18 cellular contexts compared by ENCODE assay signal in the genomic region with DNA sequence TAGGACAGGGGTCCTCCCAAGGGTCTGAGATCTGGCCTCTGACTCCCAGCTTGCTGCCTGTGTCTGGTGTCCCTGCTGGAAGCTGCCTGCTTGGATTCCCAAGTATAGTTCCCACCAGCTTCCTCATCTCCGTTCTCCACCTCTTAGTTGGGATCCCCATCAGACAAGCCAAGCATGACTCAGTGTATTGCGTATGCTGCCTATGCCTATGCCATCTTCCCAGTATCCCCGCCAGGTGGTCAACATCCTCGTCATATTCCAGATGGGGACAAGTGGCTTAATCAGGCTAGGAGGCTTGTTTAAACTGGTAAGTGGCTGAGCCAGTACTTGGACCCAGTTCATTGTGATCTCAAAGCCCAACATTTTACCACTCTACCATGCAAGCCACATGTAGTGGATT.
DNase-seq lines count a peak whose midpoint lies in the region; TF ChIP-seq lines count a peak whose summit lies in the region.
"Had no signal": no experiment of that assay in that cellular context is flagged by ENCODE, and none has a peak within 500 bp of the region (broad histone marks: within the 10 kb centered on the region; RNA-seq: fewer than 3 reads in every experiment).

No MANE protein-coding gene starts in this region.

- H3K9me3 Mint-ChIP-seq in chondrocyte (ENCODE audit: low read depth): no peaks in the 10 kb centered on the region

- no peak overlapping the region for H3K27ac Mint-ChIP-seq in chondrocyte (ENCODE audit: unreplicated experiment)
- H3K27ac Mint-ChIP-seq: CD8-positive, alpha-beta memory T cell; T-helper 17 cell had no signal

- no peaks in the 10 kb centered on the region for H3K4me1 Mint-ChIP-seq in chondrocyte (ENCODE audit: low read depth)
- H3K4me1 Mint-ChIP-seq: CD8-positive, alpha-beta memory T cell had no signal

- no peak overlapping the region for H3K4me3 Mint-ChIP-seq in chondrocyte (ENCODE audit: unreplicated experiment)
- H3K4me3 Mint-ChIP-seq: CD8-positive, alpha-beta memory T cell; T-helper 17 cell had no signal

- TF ChIP-seq CTCF in chondrocyte (IDR thresholded peaks at IDR 0.05): no peak

- H3K27me3 Mint-ChIP-seq in chondrocyte (ENCODE audit: low read depth): peaks cover 24% of the 10 kb centered on the region

- DNase-seq in SHP77 (lab: John Stamatoyannopoulos, UW) (peak; percentile 11 to 47), SHP77 treated with DMSO at 0.1 percent for 48 hours (lab: John Stamatoyannopoulos, UW) (no peak), NCI-H446 (lab: John Stamatoyannopoulos, UW) (peak; percentile 98), chondrocyte (ENCODE audit: low spot score) (peak; percentile 22), SW 1271 (lab: John Stamatoyannopoulos, UW) (no peak), HCEC 1CT (no peak), NCI-H128 (lab: John Stamatoyannopoulos, UW; ENCODE audit: unreplicated experiment) (no peak)
- DNase-seq: Calu3, DMS53, EL, Kasumi-1, MM.1S, NCI-H1048, NCI-H1436, NCI-H2081, NCI-H526, T-helper 17 cell had no signal

- no peaks in the 10 kb centered on the region for H3K36me3 Mint-ChIP-seq in chondrocyte (ENCODE audit: low read depth)
- H3K36me3 Mint-ChIP-seq: CD8-positive, alpha-beta memory T cell had no signal

Comparison
In these comparisons a context has a peak if more than half of its experiments do, and no peak if none do; other contexts are left out.
1. DNase-seq: peak in SHP77 (2 of 2), NCI-H446 (2 of 2) and chondrocyte (single experiment); none in SHP77 treated with DMSO at 0.1 percent for 48 hours (single experiment), SW 1271 (0 of 2), HCEC 1CT (single experiment) and NCI-H128 (single experiment).